In the genomic region with DNA sequence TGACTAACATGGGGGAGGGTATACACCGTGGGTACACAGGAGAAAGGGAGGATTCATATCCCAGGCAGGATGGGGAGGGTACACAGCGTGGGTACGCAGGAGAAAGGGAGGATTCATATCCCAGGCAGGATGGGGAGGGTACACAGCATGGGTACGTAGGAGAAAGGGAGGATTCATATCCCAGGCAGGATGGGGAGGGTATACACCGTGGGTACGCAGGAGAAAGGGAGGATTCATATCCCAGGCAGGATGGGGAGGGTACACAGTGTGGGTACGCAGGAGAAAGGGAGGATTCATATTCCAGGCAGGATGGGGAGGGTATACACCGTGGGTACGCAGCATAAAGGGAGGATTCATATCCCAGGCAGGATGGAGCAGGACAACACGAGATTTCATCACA, we compare ENCODE assay signal across 19 cellular contexts. TPM values are rescaled to one million over a fixed set of nuclear protein-coding genes. Genes with fewer than 3 reads are reported as not detected.
DNase-seq lines count a peak whose midpoint lies in the region; ATAC-seq, FAIRE-seq and TF ChIP-seq lines count a peak whose summit lies in the region.
"Had no signal": no experiment of that assay in that cellular context is flagged by ENCODE, and none has a peak within 500 bp of the region (broad histone marks: within the 10 kb centered on the region; RNA-seq: fewer than 3 reads in every experiment).

No MANE protein-coding gene starts in this region.

- no peaks in the 10 kb centered on the region for H3K9me3 Mint-ChIP-seq in GM23338
- H3K9me3 Mint-ChIP-seq: CD4-positive, alpha-beta memory T cell; HFFc6 had no signal

- H3K9ac ChIP-seq in HCT116 (ENCODE audit: low read length), result no peak overlapping the region
- no peak overlapping the region for H3K9ac ChIP-seq in H1 (replicated peaks in 1 of 4; ENCODE audit: extremely low read depth in 1 of 4, low read depth in 3 of 4, low read length in 3 of 4)

- no peaks in the 10 kb centered on the region for H3K9me2 ChIP-seq in HCT116 (ENCODE audit: insufficient read depth)
- no peaks in the 10 kb centered on the region for H3K9me2 ChIP-seq in GM23338 (ENCODE audit: insufficient read depth)

- no peak overlapping the region for H2AK5ac ChIP-seq in H1 (ENCODE audit: low read depth, low read length)

- H3K23me2 ChIP-seq in H1 (ENCODE audit: low read depth, low read length), result peaks cover 1% of the 10 kb centered on the region; the same call in 1 of the 2 replicates

- TF ChIP-seq POLR2A in HCT116 (IDR thresholded peaks at IDR 0.05; ENCODE audit: borderline replicate concordance, extremely low read depth, insufficient read depth, insufficient read length) (no peak), H1 (IDR thresholded peaks at IDR 0.05; ENCODE audit: control extremely low read depth in 1 of 2, low read depth in 2 of 2, low read length in 2 of 2) (no peak)

- no TSS peak for BruUV-seq in HCT116 (replicated peaks; lab: Mats Ljungman, UMichigan)

- FAIRE-seq in HTR-8/SVneo (lab: Jason Lieb, UNC), result peak; percentile 69
- FAIRE-seq in H1 (lab: Jason Lieb, UNC), result no peak
- FAIRE-seq: GM12878, GM18507 had no signal

- no peak overlapping the region for H2AFZ ChIP-seq in HCT116 (ENCODE audit: low read depth, low read length, poor library complexity, severe bottlenecking)
- no peak overlapping the region for H2AFZ ChIP-seq in H1 (ENCODE audit: low read length)
- H2AFZ ChIP-seq in GM23338, result no peak overlapping the region

- H3K27ac Mint-ChIP-seq in GM23338, result no peak overlapping the region
- H3K27ac Mint-ChIP-seq: CD4-positive, alpha-beta memory T cell; HFFc6 had no signal

- peaks cover 2% of the 10 kb centered on the region for H3K27me3 Mint-ChIP-seq in GM23338 (ENCODE audit: insufficient read depth, low read depth, poor library complexity)

- DNase-seq in HCT116 (ENCODE audit: low read depth, low spot score), result no peak
- DNase-seq in HTR-8/SVneo (ENCODE audit: insufficient read length, low spot score), result no peak
- no peak for DNase-seq in H1 (ENCODE audit: low read depth in 1 of 2, low spot score in 2 of 2)
- no peak for DNase-seq in GM23338 (ENCODE audit: low spot score)
- DNase-seq in NCI-H1436 treated with DMSO at 0.1 percent for 48 hours (lab: John Stamatoyannopoulos, UW), result no peak
- DNase-seq in inferior parietal cortex (ENCODE audit: extremely low spot score), result no peak
- DNase-seq: C1 segment of cervical spinal cord; Calu3; CD4-positive, alpha-beta memory T cell; COR-L47; DMS153; EL; GDM1; GOT3; H7; HCEC 1CT; HFFc6 had no signal

- H3K4me1 ChIP-seq in HCT116 (ENCODE audit: control insufficient read depth in 1 of 2, insufficient read depth in 2 of 2, low read length in 2 of 2) (peaks cover 0 to 22% of the 10 kb centered on the region in 2 experiments; a peak in 2 of 4 replicates), H1 (replicated peaks in 1 of 4; ENCODE audit: control insufficient read depth in 3 of 4, insufficient read depth in 4 of 4, low read length in 3 of 4) (peaks cover 0 to 8% (median 3%) of the 10 kb centered on the region in 4 experiments; a peak in 4 of 7 replicates), GM23338 (ENCODE audit: insufficient read depth) (peaks cover 11% of the 10 kb centered on the region; the same call in 1 of the 2 replicates)

- H3K79me1 ChIP-seq in H1 (ENCODE audit: low read depth, low read length), result no peaks in the 10 kb centered on the region

- 95% methylated on average over 9 of the region's 10 CpGs; no CpG with 5 or more reads in 1 of the 2 experiments for WGBS in H1 (ENCODE audit: extremely low coverage in 1 of 2, insufficient coverage in 1 of 2, insufficient read length in 1 of 2, insufficient replicate concordance in 2 of 2, low coverage in 1 of 2, low lambda C conversion rate in 2 of 2, missing lambda C conversion rate in 1 of 2), 2 experiments

- no peaks in the 10 kb centered on the region for H3F3A ChIP-seq in GM23338 (replicated peaks; ENCODE audit: low read depth)

- H2BK15ac ChIP-seq in H1 (ENCODE audit: low read length), result peak overlapping the region; percentile 84; the same call in 1 of the 2 replicates

- H3K18ac ChIP-seq in H1 (ENCODE audit: extremely low read depth, low read length), result no peak overlapping the region

- H4K5ac ChIP-seq in H1 (ENCODE audit: insufficient read length, low read depth, low read length), result no peak overlapping the region

- H3K56ac ChIP-seq in H1 (replicated peaks; ENCODE audit: insufficient read length, low read depth, low read length), result no peak overlapping the region

- CTCF ChIA-PET in HCT116 (lab: Charles Lee), result no interaction called here
- CTCF ChIA-PET in H1 (lab: Charles Lee; ENCODE audit: partially characterized antibody), result no interaction called here

- TF ChIP-seq CTCF in HCT116 (IDR thresholded peaks at IDR 0.05 in 2 of 3, conservative IDR thresholded peaks at IDR 0.05 in 1 of 3; ENCODE audit: borderline replicate concordance in 1 of 3, insufficient read depth in 1 of 3, low read depth in 2 of 3, low read length in 2 of 3), result no peak
- TF ChIP-seq CTCF in H1 (IDR thresholded peaks at IDR 0.05; ENCODE audit: control extremely low read depth in 1 of 3, insufficient read depth in 1 of 3, low read depth in 1 of 3, low read length in 3 of 3), result no peak
- no peak for TF ChIP-seq CTCF in GM23338 (conservative IDR thresholded peaks at IDR 0.05; ENCODE audit: low read depth in 2 of 2)

- H3K4me3 ChIP-seq in HCT116 (replicated peaks in 1 of 2; ENCODE audit: low read depth in 1 of 2, low read length in 2 of 2), result no peak overlapping the region
- no peak overlapping the region for H3K4me3 ChIP-seq in H1 (ENCODE audit: extremely low read depth in 1 of 4, insufficient read depth in 2 of 4, low read depth in 3 of 4, low read length in 4 of 4)
- H3K4me3 ChIP-seq in GM23338, result no peak overlapping the region
- H3K4me3 ChIP-seq: GM12878 had no signal

- H2BK12ac ChIP-seq in H1 (ENCODE audit: low read depth, low read length), result no peak overlapping the region

- no peak overlapping the region for H2BK5ac ChIP-seq in H1 (ENCODE audit: low read depth, low read length)

- H4K91ac ChIP-seq in H1 (replicated peaks; ENCODE audit: insufficient read length, low read length), result no peak overlapping the region

- RAD21 ChIA-PET in HCT116 (lab: Charles Lee; ENCODE audit: low non-redundant PET in 1 of 2, low total read pairs in 2 of 2, uncharacterized antibody in 2 of 2, unreplicated experiment in 2 of 2), result no interaction called here

- H3K14ac ChIP-seq in H1 (ENCODE audit: insufficient read length), result no peak overlapping the region

- no peaks in the 10 kb centered on the region for H3K36me3 Mint-ChIP-seq in GM23338 (ENCODE audit: low read depth)
- H3K36me3 Mint-ChIP-seq: CD4-positive, alpha-beta memory T cell had no signal

- H3K9me3 ChIP-seq in HCT116 (ENCODE audit: control insufficient read depth in 1 of 2, insufficient read depth in 1 of 2, low read depth in 1 of 2, low read length in 2 of 2) (no peaks in the 10 kb centered on the region), H1 (ENCODE audit: insufficient read depth in 2 of 2, low read depth in 1 of 2, low read length in 1 of 2) (no peaks in the 10 kb centered on the region)

- no peak overlapping the region for H2BK120ac ChIP-seq in H1 (replicated peaks; ENCODE audit: low read depth, low read length)

- no peak overlapping the region for H3K4me3 Mint-ChIP-seq in GM23338
- H3K4me3 Mint-ChIP-seq: CD4-positive, alpha-beta memory T cell; HFFc6 had no signal

- H3K4me1 Mint-ChIP-seq in GM23338, result peaks cover 23% of the 10 kb centered on the region
- H3K4me1 Mint-ChIP-seq: CD4-positive, alpha-beta memory T cell had no signal

- no peaks in the 10 kb centered on the region for H3K36me3 ChIP-seq in HCT116 (ENCODE audit: control insufficient read depth in 1 of 2, insufficient read depth in 2 of 2, low read length in 2 of 2)
- H3K36me3 ChIP-seq in H1 (ENCODE audit: control insufficient read depth in 2 of 4, insufficient read depth in 4 of 4, low read length in 3 of 4), result no peaks in the 10 kb centered on the region
- H3K36me3 ChIP-seq in GM23338 (ENCODE audit: insufficient read depth), result no peaks in the 10 kb centered on the region

- H3K23ac ChIP-seq in H1 (ENCODE audit: insufficient read length), result no peak overlapping the region

- no peak overlapping the region for H3K4ac ChIP-seq in H1 (replicated peaks; ENCODE audit: insufficient read length, low read depth, low read length)

- POLR2A ChIA-PET in HCT116 (lab: Charles Lee) (no interaction called here), H1 (lab: Charles Lee; ENCODE audit: partially characterized antibody) (no interaction called here)

- no peak overlapping the region for H2BK20ac ChIP-seq in H1 (ENCODE audit: low read length)

- no peak for ATAC-seq in HCT116
- no peak for ATAC-seq in GM23338
- ATAC-seq: GM12878 had no signal

- TF ChIP-seq EP300 in H1 (IDR thresholded peaks at IDR 0.05; ENCODE audit: borderline replicate concordance in 1 of 2, low read depth in 2 of 2, low read length in 2 of 2), result no peak

- intact Hi-C loops in HCT116 (cut with micrococcal nuclease), result no loop called here

- H4K8ac ChIP-seq in H1 (ENCODE audit: extremely low read depth, insufficient read depth, low read length), result no peak overlapping the region

- H3K79me2 ChIP-seq in HCT116 (ENCODE audit: insufficient read depth, low read length), result no peaks in the 10 kb centered on the region
- no peaks in the 10 kb centered on the region for H3K79me2 ChIP-seq in H1 (ENCODE audit: control insufficient read depth in 1 of 2, insufficient read depth in 2 of 2, low read length in 2 of 2)
- no peaks in the 10 kb centered on the region for H3K79me2 ChIP-seq in GM23338 (replicated peaks; ENCODE audit: insufficient read depth)

- H3K4me2 ChIP-seq in HCT116 (ENCODE audit: low read length) (no peak overlapping the region), H1 (ENCODE audit: insufficient read depth in 1 of 2, low read depth in 2 of 2, low read length in 2 of 2) (no peak overlapping the region), GM23338 (no peak overlapping the region)

- H3K27me3 ChIP-seq in HCT116 (ENCODE audit: insufficient read depth, low read length) (no peaks in the 10 kb centered on the region), H1 (replicated peaks in 1 of 4; ENCODE audit: control insufficient read depth in 3 of 4, extremely low read depth in 1 of 4, insufficient read depth in 3 of 4, low read length in 3 of 4) (no peaks in the 10 kb centered on the region), GM23338 (ENCODE audit: insufficient read depth) (no peaks in the 10 kb centered on the region)

- H3K27ac ChIP-seq in HCT116 (ENCODE audit: low read depth, low read length), result no peak overlapping the region
- H3K27ac ChIP-seq in H1 (ENCODE audit: low read depth, low read length), result no peak overlapping the region
- no peak overlapping the region for H3K27ac ChIP-seq in GM23338 (ENCODE audit: low read depth)

- TF ChIP-seq RAD21 in HCT116 (IDR thresholded peaks at IDR 0.05; ENCODE audit: low read depth) (no peak), H1 (IDR thresholded peaks at IDR 0.05 in 1 of 2, conservative IDR thresholded peaks at IDR 0.05 in 1 of 2; ENCODE audit: low read depth in 2 of 2, low read length in 2 of 2) (no peak)

- H4K20me1 ChIP-seq in HCT116 (ENCODE audit: insufficient read depth) (no peaks in the 10 kb centered on the region), H1 (replicated peaks in 1 of 2; ENCODE audit: control insufficient read depth in 1 of 2, insufficient read depth in 2 of 2, low read length in 2 of 2) (no peaks in the 10 kb centered on the region), GM23338 (replicated peaks; ENCODE audit: insufficient read depth) (no peaks in the 10 kb centered on the region)

RNA-seq across cellular contexts. Expression of gene NRIP3, which starts 36.6 kb away (rescaled TPM):
- 0.15 TPM for total RNA-seq in HCT116 (2021; ENCODE audit: unreplicated experiment)
- 0.01 and 0.10 TPM in 2 replicates for polyA plus RNA-seq in HCT116 (2012)
- 7.1 and 7.8 TPM in 2 replicates for total RNA-seq in H1 (2021; fragmentation: NEBNext Ultra II Directional; extraction: Animal tissue kit (Norgen Biotek cat#: 25700))
- polyA plus RNA-seq in H1 (2011; rRNA removed), result 2.4 and 3.9 TPM in 2 replicates
- 3.6 TPM for polyA plus RNA-seq in H1 (2011; cell fraction: cytosol; rRNA removed)
- 2.2 TPM for polyA plus RNA-seq in H1 (2011; cell fraction: nucleus; rRNA removed)
- polyA plus RNA-seq in H1 (2012, experiment 1 of 2), result 3.5 to 4.2 TPM (median 4.0 TPM) in 4 replicates
- 2.3 TPM for polyA plus RNA-seq in H1 (2012, experiment 2 of 2)
- polyA plus RNA-seq in H1 (2013, experiment 1 of 2), result 4.9 TPM
- polyA plus RNA-seq in H1 (2013, experiment 2 of 2), result 4.9 TPM
- polyA minus RNA-seq in H1 (2011; rRNA and poly(A)+ RNA removed), result 9.2 and 10.0 TPM in 2 replicates
- polyA minus RNA-seq in H1 (2011; cell fraction: cytosol; rRNA and poly(A)+ RNA removed), result 6.5 TPM
- 4.4 TPM for polyA minus RNA-seq in H1 (2011; cell fraction: nucleus; rRNA and poly(A)+ RNA removed)
- 7.9 and 8.0 TPM in 2 replicates for total RNA-seq in GM23338 (2014; rRNA removed; shearing (Covaris generic))
- 3.0 and 3.2 TPM in 2 replicates for polyA plus RNA-seq in GM23338 (2016; fragmentation: Nextera tagmentation; extraction: Ambion mirVana)

RNA-seq across cellular contexts. Expression of gene SCUBE2, which starts 51.0 kb away (rescaled TPM):
- total RNA-seq in HCT116 (2021; ENCODE audit: unreplicated experiment), result 1.3 TPM
- polyA plus RNA-seq in HCT116 (2012), result 0.51 and 1.6 TPM in 2 replicates
- total RNA-seq in H1 (2021; fragmentation: NEBNext Ultra II Directional; extraction: Animal tissue kit (Norgen Biotek cat#: 25700)), result 0.42 and 1.2 TPM in 2 replicates
- polyA plus RNA-seq in H1 (2011; rRNA removed) (0.29 and 1.1 TPM in 2 replicates), GM23338 (2016; fragmentation: Nextera tagmentation; extraction: Ambion mirVana) (0.47 and 1.2 TPM in 2 replicates)
- 0.63 TPM for polyA plus RNA-seq in H1 (2011; cell fraction: cytosol; rRNA removed)
- polyA plus RNA-seq in H1 (2011; cell fraction: nucleus; rRNA removed), result 0.90 TPM
- 1.1 to 2.0 TPM (median 1.8 TPM) in 4 replicates for polyA plus RNA-seq in H1 (2012, experiment 1 of 2)
- 0.26 TPM for polyA plus RNA-seq in H1 (2012, experiment 2 of 2)
- 0.61 TPM for polyA plus RNA-seq in H1 (2013, experiment 1 of 2)
- polyA plus RNA-seq in H1 (2013, experiment 2 of 2), result 0.31 TPM
- 0.50 and 2.0 TPM in 2 replicates for polyA minus RNA-seq in H1 (2011; rRNA and poly(A)+ RNA removed)
- polyA minus RNA-seq in H1 (2011; cell fraction: cytosol; rRNA and poly(A)+ RNA removed), result not detected
- 0.20 TPM for polyA minus RNA-seq in H1 (2011; cell fraction: nucleus; rRNA and poly(A)+ RNA removed)
- 0.63 TPM in 1 of 2 replicates, not detected in the other for total RNA-seq in GM23338 (2014; rRNA removed; shearing (Covaris generic))
- total RNA-seq: Calu3 had no signal
- polyA plus RNA-seq: CD4-positive, alpha-beta memory T cell had no signal

Comparison
In these comparisons a context has a peak if more than half of its experiments do, and no peak if none do; other contexts are left out.
1. Of the 16 proteins assayed by ChIP-seq in both H1 and HCT116: peak only in H1: none; only in HCT116: ZNF274; in both: none; in neither: 15.